ENCODE assay signal across 9 cellular contexts in the genomic region with DNA sequence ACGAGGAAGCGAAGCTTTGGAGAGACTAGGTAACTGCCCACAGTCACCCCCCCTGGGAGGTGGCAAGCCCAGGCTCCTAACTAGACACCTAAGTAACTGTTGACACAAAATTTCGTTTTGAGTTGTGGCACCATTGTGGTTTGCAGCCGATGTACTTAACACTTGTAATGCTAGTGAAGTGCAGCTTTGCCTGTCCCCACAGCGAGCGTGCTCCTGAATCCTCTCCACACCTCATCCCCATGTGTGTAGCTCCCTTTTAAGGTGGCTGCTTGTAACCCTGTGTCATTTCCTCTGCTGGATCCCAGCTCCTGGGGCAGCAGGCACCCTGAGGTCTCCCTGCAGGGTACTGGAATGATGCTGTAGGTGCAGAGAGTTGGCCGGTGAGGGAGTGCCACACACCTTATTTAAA.
DNase-seq lines count a peak whose midpoint lies in the region; ATAC-seq and TF ChIP-seq lines count a peak whose summit lies in the region.
"Had no signal": no experiment of that assay in that cellular context is flagged by ENCODE, and none has a peak within 500 bp of the region (broad histone marks: within the 10 kb centered on the region; RNA-seq: fewer than 3 reads in every experiment).

No MANE protein-coding gene starts in this region.

- in situ Hi-C loops in GM18951 (cut with MboI; ENCODE audit: low sequenced_read_pairs, unreplicated experiment), result loop anchor here (25.0 kb wide), 1 partner anchor 271 kb away; no protein-coding TSS in a partner anchor

- peak; percentile 56 for ATAC-seq in HG02571 (IDR thresholded peaks at IDR 0.05; ENCODE audit: unreplicated experiment)
- ATAC-seq in natural killer cell treated with Interleukin-12 subunit alpha and Interleukin-12 subunit beta and Interleukin-15 and Interleukin-18, amount 100 ng/mL, for 72 hours, result peak; percentile 70 to 81

- H3K27me3 Mint-ChIP-seq in natural killer cell treated with Interleukin-12 subunit alpha and Interleukin-12 subunit beta and Interleukin-15 and Interleukin-18, amount 100 ng/mL, for 72 hours, result peaks cover 0 to 2% of the 10 kb centered on the region in 2 donors

- H3K4me1 Mint-ChIP-seq in natural killer cell treated with Interleukin-12 subunit alpha and Interleukin-12 subunit beta and Interleukin-15 and Interleukin-18, amount 100 ng/mL, for 72 hours (ENCODE audit: low read depth in 2 of 2), result peaks cover 41 to 44% of the 10 kb centered on the region in 2 donors

- no peaks in the 10 kb centered on the region for H3K9me3 ChIP-seq in HUES48 (ENCODE audit: control insufficient read depth, insufficient read depth, low read length)

- peak overlapping the region; percentile 84 for H3K27ac ChIP-seq in HUES48 (ENCODE audit: low read depth, low read length)

- H3K4me3 ChIP-seq in HUES48 (ENCODE audit: low read depth, low read length), result peak overlapping the region; percentile 11; the same call in 1 of the 2 replicates

- H3K9ac ChIP-seq in HUES48 (ENCODE audit: low read depth, low read length), result no peak overlapping the region

- peaks cover 4% of the 10 kb centered on the region for H3K9me3 Mint-ChIP-seq in natural killer cell treated with Interleukin-12 subunit alpha and Interleukin-12 subunit beta and Interleukin-15 and Interleukin-18, amount 100 ng/mL, for 72 hours
- H3K9me3 Mint-ChIP-seq: activated CD4-positive, alpha-beta T cell treated with anti-CD3 and anti-CD28 coated beads, Interleukin-2, amount 10 ng/mL, durations not matched to agents 24 days and 14 days had no signal

- TF ChIP-seq POLR2A in GM18951 (IDR thresholded peaks at IDR 0.05; ENCODE audit: extremely low read depth, insufficient read depth, insufficient read length), result peak; percentile 17

- H3K4me3 Mint-ChIP-seq in natural killer cell treated with Interleukin-12 subunit alpha and Interleukin-12 subunit beta and Interleukin-15 and Interleukin-18, amount 100 ng/mL, for 72 hours, result peak overlapping the region; percentile 25
- H3K4me3 Mint-ChIP-seq: activated CD4-positive, alpha-beta T cell treated with anti-CD3 and anti-CD28 coated beads, Interleukin-2, amount 10 ng/mL, durations not matched to agents 24 days and 14 days had no signal

- no peaks in the 10 kb centered on the region for H3K27me3 ChIP-seq in HUES48 (ENCODE audit: control insufficient read depth, insufficient read depth, low read length)

- H3K4me1 ChIP-seq in HUES48 (ENCODE audit: control insufficient read depth, insufficient read depth, low read length), result peaks cover 72% of the 10 kb centered on the region

- no peaks in the 10 kb centered on the region for H3K36me3 ChIP-seq in HUES48 (ENCODE audit: control insufficient read depth, insufficient read depth, low read length)

- peak; percentile 71 for DNase-seq in natural killer cell treated with Interleukin-12 subunit alpha and Interleukin-12 subunit beta and Interleukin-15 and Interleukin-18, amount 100 ng/mL, for 72 hours (ENCODE audit: low spot score)
- DNase-seq in Kasumi-1 (lab: John Stamatoyannopoulos, UW) (no peak), NCI-H2081 treated with DMSO at 0.1 percent for 48 hours (lab: John Stamatoyannopoulos, UW) (no peak), GF-D8 (lab: John Stamatoyannopoulos, UW) (no peak)
- DNase-seq: activated CD4-positive, alpha-beta T cell treated with anti-CD3 and anti-CD28 coated beads, Interleukin-2, amount 10 ng/mL, durations not matched to agents 24 days and 14 days; cortex of kidney had no signal

- H3K27ac Mint-ChIP-seq in natural killer cell treated with Interleukin-12 subunit alpha and Interleukin-12 subunit beta and Interleukin-15 and Interleukin-18, amount 100 ng/mL, for 72 hours, result no peak overlapping the region
- H3K27ac Mint-ChIP-seq: activated CD4-positive, alpha-beta T cell treated with anti-CD3 and anti-CD28 coated beads, Interleukin-2, amount 10 ng/mL, durations not matched to agents 24 days and 14 days had no signal

- peaks cover 13% of the 10 kb centered on the region for H3K36me3 Mint-ChIP-seq in natural killer cell treated with Interleukin-12 subunit alpha and Interleukin-12 subunit beta and Interleukin-15 and Interleukin-18, amount 100 ng/mL, for 72 hours
